8 cellular contexts compared by ENCODE assay signal in genomic region chr2:130797493-130798435, GRCh38. TPM values are rescaled to one million over a fixed set of nuclear protein-coding genes. Genes with fewer than 3 reads are reported as not detected.
DNase-seq lines count a peak whose midpoint lies in the region; ATAC-seq, FAIRE-seq and TF ChIP-seq lines count a peak whose summit lies in the region.

No MANE protein-coding gene starts in this region.

- no peaks in the 10 kb centered on the region; the same call in 1 of the 2 replicates for H3K9me3 ChIP-seq in AG04450 (ENCODE audit: control insufficient read depth, insufficient read depth, low read length)
- H3K9me3 ChIP-seq in keratinocyte (ENCODE audit: control insufficient read depth, low read depth, low read length), result no peaks in the 10 kb centered on the region

- peak; percentile 20 for TF ChIP-seq POLR2A in GM18526 (IDR thresholded peaks at IDR 0.05; ENCODE audit: extremely low read depth, insufficient read length)

- peaks cover 5% of the 10 kb centered on the region for H3K27me3 ChIP-seq in AG04450 (ENCODE audit: control insufficient read depth, insufficient read depth, low read length)
- H3K27me3 ChIP-seq in keratinocyte (ENCODE audit: control insufficient read depth, extremely low read depth, insufficient read depth, low read length), result no peaks in the 10 kb centered on the region

- H4K20me1 ChIP-seq in keratinocyte (ENCODE audit: control insufficient read depth, extremely low read depth, insufficient read depth, low read length), result no peaks in the 10 kb centered on the region

- H3K79me2 ChIP-seq in keratinocyte (ENCODE audit: control insufficient read depth, insufficient read depth, low read length), result no peaks in the 10 kb centered on the region

- H3K9me1 ChIP-seq in keratinocyte (ENCODE audit: control insufficient read depth, extremely low read depth, insufficient read depth, low read length), result no peaks in the 10 kb centered on the region

- dilution Hi-C loops in keratinocyte (cut with MboI; ENCODE audit: extremely low pct_ligation_motif_present, low sequenced_read_pairs), result no loop called here

- peak; percentile 61 for ATAC-seq in HG03060 (IDR thresholded peaks at IDR 0.05; ENCODE audit: low read depth, unreplicated experiment)

- H2AFZ ChIP-seq in keratinocyte (ENCODE audit: control insufficient read depth, low read length), result peak overlapping the region; percentile 91

- POLR2A ChIA-PET in AG04450 (lab: Yijun Ruan, JAX), result interaction anchor here (0.7 to 1.0 kb wide), 2 partner anchors 21 to 67 kb away, joined by 3 to 5 read pairs; no protein-coding TSS in a partner anchor

- H3K27ac ChIP-seq in AG04450 (ENCODE audit: low read depth, low read length), result peak overlapping the region; percentile 68
- peak overlapping the region; percentile 76 for H3K27ac ChIP-seq in keratinocyte (ENCODE audit: control insufficient read depth, insufficient read depth, low read length)

- FAIRE-seq in keratinocyte (lab: Jason Lieb, UNC), result no peak

- CTCF ChIA-PET in AG04450 (lab: Charles Lee), result interaction anchor here (0.6 to 5.7 kb wide), 36 partner anchors 11 to 358 kb away, joined by 3 to 152 read pairs (median 4); no protein-coding TSS in a partner anchor

- DNase-seq in AG04450 (ENCODE audit: low read depth, low spot score), result peak; percentile 63
- peak; percentile 88 for DNase-seq in NCI-H2171 (lab: John Stamatoyannopoulos, UW)
- peak; percentile 83 to 92 for DNase-seq in cardiac fibroblast (ENCODE audit: low read depth in 2 of 2)
- DNase-seq in keratinocyte (ENCODE audit: low read depth, low spot score), result no peak
- DNase-seq in stimulated activated CD4-positive, alpha-beta T cell treated with anti-CD3 and anti-CD28 coated beads, Interleukin-12 subunit alpha, Interleukin-12 subunit beta, amount 100 ng/mL, for 4 hours, result peak; percentile 97

- peak overlapping the region; percentile 89 for H3K9ac ChIP-seq in keratinocyte (ENCODE audit: control insufficient read depth, extremely low read depth, insufficient read depth, low read length)

- H3K4me3 ChIP-seq in AG04450 (ENCODE audit: low read depth, low read length) (peak overlapping the region; percentile 76), WI38 (ENCODE audit: low read depth, low read length) (peak overlapping the region; percentile 70), cardiac fibroblast (replicated peaks in 1 of 2; ENCODE audit: low read depth in 2 of 2, low read length in 2 of 2) (peak overlapping the region; percentile 77), keratinocyte (ENCODE audit: control insufficient read depth in 2 of 3, extremely low read depth in 1 of 3, insufficient read depth in 2 of 3, low read depth in 1 of 3, low read length in 3 of 3) (peak overlapping the region; percentile 67 to 83 (median 83))

- H3K4me1 ChIP-seq in keratinocyte (ENCODE audit: control insufficient read depth, extremely low read depth, insufficient read depth, low read length), result peaks cover 6% of the 10 kb centered on the region

- H3K36me3 ChIP-seq in keratinocyte (ENCODE audit: control insufficient read depth in 2 of 2, extremely low read depth in 1 of 2, insufficient read depth in 2 of 2, low read length in 2 of 2), result no peaks in the 10 kb centered on the region

- H3K4me2 ChIP-seq in keratinocyte (ENCODE audit: control insufficient read depth, extremely low read depth, insufficient read depth, low read depth, low read length), result peak overlapping the region; percentile 91

- TF ChIP-seq CTCF in AG04450 (IDR thresholded peaks at IDR 0.05; ENCODE audit: low read depth, low read length) (peak; percentile 85), WI38 (IDR thresholded peaks at IDR 0.05; ENCODE audit: low read depth, low read length) (peak; percentile 80), cardiac fibroblast (IDR thresholded peaks at IDR 0.05; ENCODE audit: low read depth, low read length) (peak; percentile 80), keratinocyte (optimal IDR thresholded peaks at IDR 0.05 in 1 of 3, IDR thresholded peaks at IDR 0.05 in 1 of 3, conservative IDR thresholded peaks at IDR 0.05 in 1 of 3; ENCODE audit: extremely low read depth in 1 of 3, insufficient read depth in 2 of 3, low read length in 3 of 3) (peak; percentile 65 to 96 (median 92))

RNA-seq across cellular contexts. Expression of gene ARHGEF4, which starts 39.0 kb away (rescaled TPM):
- polyA plus RNA-seq in AG04450 (2011; rRNA removed), result 0.84 and 0.95 TPM in 2 replicates
- polyA minus RNA-seq in AG04450 (2011; rRNA and poly(A)+ RNA removed), result 0.70 and 0.92 TPM in 2 replicates
- polyA plus RNA-seq in keratinocyte, result 22.6 to 40.6 TPM (median 26.2 TPM) in 3 replicates
- polyA plus RNA-seq in keratinocyte (2011; ENCODE audit: low read depth), result 102 TPM
- polyA plus RNA-seq in keratinocyte (2011; cell fraction: cytosol; rRNA removed), result 6.9 and 11.2 TPM in 2 replicates
- 138 and 177 TPM in 2 replicates for polyA plus RNA-seq in keratinocyte (2011; cell fraction: nucleus; rRNA removed)
- polyA plus RNA-seq in keratinocyte (2012; ENCODE audit: low replicate concordance), result 34.2 and 76.3 TPM in 2 replicates
- polyA minus RNA-seq in keratinocyte, result 58.4 to 67.9 TPM (median 64.0 TPM) in 3 replicates
- polyA minus RNA-seq in keratinocyte (2011; cell fraction: cytosol; rRNA and poly(A)+ RNA removed), result 51.4 TPM
- polyA minus RNA-seq in keratinocyte (2011; cell fraction: nucleus; rRNA and poly(A)+ RNA removed), result 166 and 173 TPM in 2 replicates

RNA-seq across cellular contexts. Expression of gene AMER3, which starts 42.4 kb away (rescaled TPM):
- polyA plus RNA-seq in AG04450 (2011; rRNA removed), result not detected in 2 replicates
- not detected in 2 replicates for polyA minus RNA-seq in AG04450 (2011; rRNA and poly(A)+ RNA removed)
- polyA plus RNA-seq in keratinocyte, result not detected in 3 replicates
- polyA plus RNA-seq in keratinocyte (2011; ENCODE audit: low read depth), result not detected
- not detected in 2 replicates for polyA plus RNA-seq in keratinocyte (2011; cell fraction: cytosol; rRNA removed)
- polyA plus RNA-seq in keratinocyte (2011; cell fraction: nucleus; rRNA removed), result not detected in 2 replicates
- not detected in 2 replicates for polyA plus RNA-seq in keratinocyte (2012; ENCODE audit: low replicate concordance)
- polyA minus RNA-seq in keratinocyte, result not detected in 3 replicates
- polyA minus RNA-seq in keratinocyte (2011; cell fraction: cytosol; rRNA and poly(A)+ RNA removed), result not detected
- not detected in 2 replicates for polyA minus RNA-seq in keratinocyte (2011; cell fraction: nucleus; rRNA and poly(A)+ RNA removed)
